Comparison of ENCODE assay signal across 8 cellular contexts in genomic region chr11:108697872-108698473, GRCh38. TPM values are rescaled to one million over a fixed set of nuclear protein-coding genes. Genes with fewer than 3 reads are reported as not detected.
DNase-seq lines count a peak whose midpoint lies in the region; ATAC-seq and TF ChIP-seq lines count a peak whose summit lies in the region.

No MANE protein-coding gene starts in this region.

- ATAC-seq in GM18873 (IDR thresholded peaks at IDR 0.05; ENCODE audit: low FRiP score, unreplicated experiment) (peak; percentile 77), HG03066 (IDR thresholded peaks at IDR 0.05; ENCODE audit: low read depth, unreplicated experiment) (peak; percentile 80), esophagus mucosa (peak; percentile 81)

- peak; percentile 99 for TF ChIP-seq CTCF in VCaP (conservative IDR thresholded peaks at IDR 0.05)

- DNase-seq in CMK (ENCODE audit: low read depth) (peak; percentile 26), NCI-H2107 treated with DMSO at 0.1 percent for 48 hours (lab: John Stamatoyannopoulos, UW; ENCODE audit: unreplicated experiment) (peak; percentile 67), myocyte (ENCODE audit: low read depth) (peak; percentile 76), ureter (ENCODE audit: low spot score) (peak; percentile 58)

- no peak overlapping the region for H3K27ac ChIP-seq in VCaP

RNA-seq across cellular contexts. Expression of gene DDX10, which starts 33.1 kb away (rescaled TPM):
- total RNA-seq in esophagus mucosa = 16.1 TPM
- 22.9 and 23.4 TPM in 2 replicates for total RNA-seq in myocyte
- polyA plus RNA-seq in myocyte (2012) = 10.6 TPM
- 50.4 TPM for total RNA-seq in ureter

Comparison
In these comparisons a context has a peak if more than half of its experiments do, and no peak if none do; other contexts are left out.
1. DNase-seq: peak in every context shown above with its lines; median percentile 76 in myocyte; 67 in NCI-H2107 treated with DMSO at 0.1 percent for 48 hours; 58 in ureter; 26 in CMK.